In the genomic region with DNA sequence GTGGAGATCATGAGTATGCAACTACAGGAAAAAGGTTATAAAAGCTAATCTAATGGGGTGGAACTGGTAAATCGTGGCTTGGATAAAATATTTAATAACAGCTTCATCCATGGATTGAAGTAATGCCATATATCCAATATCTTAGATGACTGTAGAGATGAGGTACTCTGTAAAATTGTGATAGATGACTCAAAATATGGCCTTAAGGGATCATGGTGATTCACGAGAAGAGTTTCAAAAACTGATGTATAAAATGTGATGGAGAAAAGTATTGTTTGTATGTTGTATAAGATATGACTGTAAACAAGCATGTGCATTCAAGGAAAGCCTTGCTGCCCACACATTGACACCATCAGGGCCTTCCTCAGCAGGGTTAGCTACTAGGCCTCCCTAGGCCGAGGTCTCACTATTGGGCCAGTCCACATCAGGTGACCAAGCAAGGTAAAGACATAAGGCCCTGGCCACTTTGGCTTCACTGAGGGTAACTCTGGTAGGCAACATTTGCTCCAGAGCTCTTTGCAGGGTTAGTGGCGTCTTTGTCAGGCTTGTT, we compare ENCODE assay signal across 20 cellular contexts. TPM values are rescaled to one million over a fixed set of nuclear protein-coding genes. Genes with fewer than 3 reads are reported as not detected.
DNase-seq lines count a peak whose midpoint lies in the region; ATAC-seq and TF ChIP-seq lines count a peak whose summit lies in the region.
"Had no signal": no experiment of that assay in that cellular context is flagged by ENCODE, and none has a peak within 500 bp of the region (broad histone marks: within the 10 kb centered on the region; RNA-seq: fewer than 3 reads in every experiment).

No MANE protein-coding gene starts in this region.

- H3K36me3 ChIP-seq in CD4-positive, alpha-beta memory T cell (ENCODE audit: insufficient read depth, low read length): no peaks in the 10 kb centered on the region
- H3K36me3 ChIP-seq: right lobe of liver, WERI-Rb-1 had no signal

- no peak for ATAC-seq in HG03196 (IDR thresholded peaks at IDR 0.05; ENCODE audit: unreplicated experiment)
- ATAC-seq: Panc1, right lobe of liver had no signal

- H3K27ac ChIP-seq in CD4-positive, alpha-beta memory T cell (ENCODE audit: low read depth, low read length): no peak overlapping the region
- H3K27ac ChIP-seq: epithelial cell of prostate, HL-60, right lobe of liver, WERI-Rb-1 had no signal

- intact Hi-C loops in CD4-positive, alpha-beta memory T cell (cut with micrococcal nuclease): no loop called here

- POLR2A ChIA-PET in CD4-positive, alpha-beta memory T cell (lab: Charles Lee; ENCODE audit: partially characterized antibody): interaction anchor here (0.7 to 2.0 kb wide), 3 partner anchors 10 to 26 kb away, joined by 3 to 6 read pairs (median 5); no protein-coding TSS in a partner anchor

- no peaks in the 10 kb centered on the region for H3K27me3 Mint-ChIP-seq in CD4-positive, alpha-beta memory T cell
- peaks cover 2% of the 10 kb centered on the region; the same call in 1 of the 2 replicates for H3K27me3 Mint-ChIP-seq in HFFc6 (ENCODE audit: insufficient read depth)

- H3K36me3 Mint-ChIP-seq in CD4-positive, alpha-beta memory T cell: no peaks in the 10 kb centered on the region
- H3K36me3 Mint-ChIP-seq in HFFc6 (ENCODE audit: low read depth): no peaks in the 10 kb centered on the region

- CTCF ChIA-PET in CD4-positive, alpha-beta memory T cell (lab: Charles Lee; ENCODE audit: partially characterized antibody): interaction anchor here (0.9 to 12.6 kb wide), 5 partner anchors 7 to 324 kb away, joined by 3 to 619 read pairs (median 5); no protein-coding TSS in a partner anchor

- no peaks in the 10 kb centered on the region for H3K9me3 ChIP-seq in CD4-positive, alpha-beta memory T cell (ENCODE audit: control insufficient read depth in 1 of 2, low read length in 2 of 2)
- H3K9me3 ChIP-seq: right lobe of liver had no signal

- H3K4me3 ChIP-seq in CD4-positive, alpha-beta memory T cell (ENCODE audit: low read length in 2 of 2): no peak overlapping the region
- no peak overlapping the region for H3K4me3 ChIP-seq in epithelial cell of esophagus (ENCODE audit: low read length)
- H3K4me3 ChIP-seq: right lobe of liver had no signal

- H3K4me3 Mint-ChIP-seq in CD4-positive, alpha-beta memory T cell: peak overlapping the region in 4 of 8 donors; percentile 18 to 75 (median 38)
- no peak overlapping the region for H3K4me3 Mint-ChIP-seq in HFFc6

- no peak for DNase-seq in CD4-positive, alpha-beta memory T cell
- DNase-seq in HFFc6 (no peak), epithelial cell of esophagus (ENCODE audit: low read depth) (peak; percentile 37), DMS 273 treated with DMSO at 0.1 percent for 48 hours (lab: John Stamatoyannopoulos, UW) (no peak), DMS79 treated with DMSO at 0.1 percent for 48 hours (lab: John Stamatoyannopoulos, UW) (no peak)
- peak; percentile 41 for DNase-seq in stimulated activated CD8-positive, alpha-beta memory T cell treated with anti-CD3 and anti-CD28 coated beads, Interleukin-4, amount 100 ng/mL, for 48 hours
- DNase-seq: activated CD8-positive, alpha-beta memory T cell treated with anti-CD3 and anti-CD28 coated beads, Interleukin-2, amount 50 U/mL, for 4 hours; cortex of kidney; KBM-7; NCI-H1092 treated with DMSO at 0.1 percent for 48 hours; NCI-H82; right lobe of liver; stimulated activated naive CD4-positive, alpha-beta T cell treated with Interleukin-2 at 50 U/mL for 16 hours; WERI-Rb-1 had no signal

- peaks cover 45% of the 10 kb centered on the region for H3K4me1 ChIP-seq in CD4-positive, alpha-beta memory T cell (ENCODE audit: insufficient read depth, low read length)

- H3K27me3 ChIP-seq in CD4-positive, alpha-beta memory T cell (ENCODE audit: insufficient read depth, low read length): no peaks in the 10 kb centered on the region
- H3K27me3 ChIP-seq: right lobe of liver had no signal

- H3K27ac Mint-ChIP-seq in CD4-positive, alpha-beta memory T cell: peak overlapping the region in 4 of 7 donors; percentile 51 to 82 (median 60)
- H3K27ac Mint-ChIP-seq in HFFc6: peak overlapping the region; percentile 68

- H3K9me3 Mint-ChIP-seq in CD4-positive, alpha-beta memory T cell: no peaks in the 10 kb centered on the region
- no peaks in the 10 kb centered on the region for H3K9me3 Mint-ChIP-seq in HFFc6

- TF ChIP-seq CTCF in HFFc6 (IDR thresholded peaks at IDR 0.05) (no peak), epithelial cell of esophagus (IDR thresholded peaks at IDR 0.05; ENCODE audit: insufficient read depth, low read depth, low read length, missing control alignments) (no peak)

- H3K4me1 Mint-ChIP-seq in CD4-positive, alpha-beta memory T cell: peaks cover 29 to 54% (median 42%) of the 10 kb centered on the region in 4 donors
- H3K4me1 Mint-ChIP-seq in HFFc6 (ENCODE audit: low read depth): peaks cover 63% of the 10 kb centered on the region

RNA-seq across cellular contexts. Expression of gene CCN6, which starts 17.7 kb away (rescaled TPM):
- total RNA-seq in CD4-positive, alpha-beta memory T cell: not detected
- under 1 TPM in 1 of 2 donors, not detected in 1; 0.09 TPM for polyA plus RNA-seq in CD4-positive, alpha-beta memory T cell
- not detected for total RNA-seq in HFFc6 (2021; fragmentation: NEBNext Ultra II Directional; extraction: Animal tissue kit (Norgen Biotek cat#: 25700))
- total RNA-seq: mesenteric fat pad, right lobe of liver had no signal
- polyA plus RNA-seq: BJ had no signal

RNA-seq across cellular contexts. Expression of gene TUBE1, which starts 51.1 kb away (rescaled TPM):
- 10 to 100 TPM; 40.6 to 45.2 TPM for total RNA-seq in CD4-positive, alpha-beta memory T cell
- 10 to 100 TPM; 15.6 to 19.0 TPM for polyA plus RNA-seq in CD4-positive, alpha-beta memory T cell
- 10 to 100 TPM in 5 of 6 experiments, 1 to 10 TPM in 1; 9.8 to 15.5 (median 11.2) TPM for total RNA-seq in HFFc6 (2021; fragmentation: NEBNext Ultra II Directional; extraction: Animal tissue kit (Norgen Biotek cat#: 25700))

RNA-seq across cellular contexts. Expression of gene FAM229B, which starts 51.2 kb away (rescaled TPM):
- 1 to 10 TPM; 1.7 to 1.9 TPM for total RNA-seq in CD4-positive, alpha-beta memory T cell
- polyA plus RNA-seq in CD4-positive, alpha-beta memory T cell: 1 to 10 TPM; 3.8 to 7.6 TPM
- 10 to 100 TPM; 30.2 to 36.2 (median 33.7) TPM for total RNA-seq in HFFc6 (2021; fragmentation: NEBNext Ultra II Directional; extraction: Animal tissue kit (Norgen Biotek cat#: 25700))

Comparison
In these comparisons a context has a peak if more than half of its experiments do, and no peak if none do; other contexts are left out.
1. DNase-seq: peak in epithelial cell of esophagus (single experiment) and stimulated activated CD8-positive, alpha-beta memory T cell treated with anti-CD3 and anti-CD28 coated beads, Interleukin-4, amount 100 ng/mL, for 48 hours (single experiment); none in CD4-positive, alpha-beta memory T cell (0 of 5), HFFc6 (single experiment), DMS 273 treated with DMSO at 0.1 percent for 48 hours (single experiment) and DMS79 treated with DMSO at 0.1 percent for 48 hours (single experiment).
2. RNA of gene FAM229B, which starts 51.2 kb away (total RNA-seq): 30.2 to 36.2 TPM in HFFc6; 1.7 to 1.9 TPM in CD4-positive, alpha-beta memory T cell; every median in the first group is over 10 times any median in the second.